Comparison of ENCODE assay signal across 7 cellular contexts in genomic region chr2:111219285-111219684, GRCh38.
DNase-seq lines count a peak whose midpoint lies in the region; ATAC-seq and TF ChIP-seq lines count a peak whose summit lies in the region.

No MANE protein-coding gene starts in this region.

- DNase-seq in OCI-LY7 (ENCODE audit: low spot score) (peak; percentile 15), progenitor cell of endocrine pancreas (ENCODE audit: low spot score, unreplicated experiment) (no peak), NCI-H187 treated with DMSO at 0.1 percent for 48 hours (lab: John Stamatoyannopoulos, UW) (no peak)
- DNase-seq in activated naive CD4-positive, alpha-beta T cell treated with anti-CD3 and anti-CD28 coated beads for 36 hours, result no peak
- DNase-seq in stimulated activated naive CD8-positive, alpha-beta T cell treated with anti-CD3 and anti-CD28 coated beads, Interleukin-15, amount 100 ng/mL, for 72 hours, result no peak

- CTCF ChIA-PET in OCI-LY7 (lab: Charles Lee; ENCODE audit: unreplicated experiment), result no interaction called here
- CTCF ChIA-PET in activated naive CD4-positive, alpha-beta T cell treated with anti-CD3 and anti-CD28 coated beads for 36 hours (lab: Charles Lee), result no interaction called here

- H4K20me1 ChIP-seq in OCI-LY7 (ENCODE audit: insufficient read depth, low read length), result no peaks in the 10 kb centered on the region

- H3K27ac ChIP-seq in OCI-LY7 (ENCODE audit: low read depth, low read length, poor library complexity, severe bottlenecking), result no peak overlapping the region

- peaks cover 3% of the 10 kb centered on the region for H3K36me3 Mint-ChIP-seq in progenitor cell of endocrine pancreas (ENCODE audit: insufficient read depth)
- H3K36me3 Mint-ChIP-seq in activated naive CD4-positive, alpha-beta T cell treated with anti-CD3 and anti-CD28 coated beads for 36 hours (ENCODE audit: low read depth), result peaks cover 10% of the 10 kb centered on the region

- H3K4me2 ChIP-seq in OCI-LY7 (ENCODE audit: low read length), result peak overlapping the region; percentile 38; the same call in 1 of the 2 replicates

- no peaks in the 10 kb centered on the region for H3K79me2 ChIP-seq in OCI-LY7 (ENCODE audit: insufficient read depth, low read depth, low read length)

- no TSS peak for BruUV-seq in OCI-LY7 (replicated peaks; lab: Mats Ljungman, UMichigan)

- H3K36me3 ChIP-seq in OCI-LY7 (ENCODE audit: insufficient read depth, low read length), result no peaks in the 10 kb centered on the region

- H3K4me3 ChIP-seq in OCI-LY7 (ENCODE audit: low read depth, low read length, poor library complexity, severe bottlenecking), result no peak overlapping the region

- peaks cover 4% of the 10 kb centered on the region for H3K27me3 Mint-ChIP-seq in progenitor cell of endocrine pancreas
- H3K27me3 Mint-ChIP-seq in activated naive CD4-positive, alpha-beta T cell treated with anti-CD3 and anti-CD28 coated beads for 36 hours (ENCODE audit: low read depth), result peaks cover 27% of the 10 kb centered on the region
- H3K27me3 Mint-ChIP-seq in stimulated activated naive CD8-positive, alpha-beta T cell treated with anti-CD3 and anti-CD28 coated beads, Interleukin-15, amount 100 ng/mL, for 72 hours, result peaks cover 31% of the 10 kb centered on the region

- peaks cover 2% of the 10 kb centered on the region for H3K4me1 Mint-ChIP-seq in progenitor cell of endocrine pancreas (ENCODE audit: low read depth)
- H3K4me1 Mint-ChIP-seq in activated naive CD4-positive, alpha-beta T cell treated with anti-CD3 and anti-CD28 coated beads for 36 hours (ENCODE audit: low read depth), result no peaks in the 10 kb centered on the region
- no peaks in the 10 kb centered on the region for H3K4me1 Mint-ChIP-seq in stimulated activated naive CD8-positive, alpha-beta T cell treated with anti-CD3 and anti-CD28 coated beads, Interleukin-15, amount 100 ng/mL, for 72 hours

- POLR2A ChIA-PET in OCI-LY7 (lab: Charles Lee), result interaction anchor here (0.8 kb wide), 1 partner anchor 10 kb away, joined by 3 read pairs; no protein-coding TSS in a partner anchor

- H3K4me1 ChIP-seq in OCI-LY7 (ENCODE audit: insufficient read depth, low read length, poor library complexity, severe bottlenecking), result peaks cover 5% of the 10 kb centered on the region

- no peak for TF ChIP-seq CTCF in OCI-LY7 (conservative IDR thresholded peaks at IDR 0.05; ENCODE audit: low read length)
- TF ChIP-seq CTCF in progenitor cell of endocrine pancreas (IDR thresholded peaks at IDR 0.05; ENCODE audit: unreplicated experiment), result no peak

- ATAC-seq in GM19397 (IDR thresholded peaks at IDR 0.05; ENCODE audit: unreplicated experiment) (peak; percentile 78), HG03025 (IDR thresholded peaks at IDR 0.05; ENCODE audit: low FRiP score, unreplicated experiment) (peak; percentile 72)
- ATAC-seq in stimulated activated naive CD8-positive, alpha-beta T cell treated with anti-CD3 and anti-CD28 coated beads, Interleukin-15, amount 100 ng/mL, for 72 hours, result no peak

- no peaks in the 10 kb centered on the region for H3K9me2 ChIP-seq in OCI-LY7 (ENCODE audit: insufficient read depth, low read length)

- H3K4me3 Mint-ChIP-seq in progenitor cell of endocrine pancreas (ENCODE audit: low read depth), result no peak overlapping the region
- H3K4me3 Mint-ChIP-seq in activated naive CD4-positive, alpha-beta T cell treated with anti-CD3 and anti-CD28 coated beads for 36 hours, result no peak overlapping the region
- H3K4me3 Mint-ChIP-seq in stimulated activated naive CD8-positive, alpha-beta T cell treated with anti-CD3 and anti-CD28 coated beads, Interleukin-15, amount 100 ng/mL, for 72 hours, result no peak overlapping the region

- peaks cover 17% of the 10 kb centered on the region for H3K9me3 Mint-ChIP-seq in progenitor cell of endocrine pancreas (ENCODE audit: low read depth)
- H3K9me3 Mint-ChIP-seq in activated naive CD4-positive, alpha-beta T cell treated with anti-CD3 and anti-CD28 coated beads for 36 hours, result peaks cover 11% of the 10 kb centered on the region
- peaks cover 19% of the 10 kb centered on the region in 2 donors for H3K9me3 Mint-ChIP-seq in stimulated activated naive CD8-positive, alpha-beta T cell treated with anti-CD3 and anti-CD28 coated beads, Interleukin-15, amount 100 ng/mL, for 72 hours

- intact Hi-C loops in OCI-LY7 (cut with micrococcal nuclease; ENCODE audit: unreplicated experiment), result no loop called here
- intact Hi-C loops in activated naive CD4-positive, alpha-beta T cell treated with anti-CD3 and anti-CD28 coated beads for 36 hours (cut with micrococcal nuclease), result no loop called here

- H3K27ac Mint-ChIP-seq in progenitor cell of endocrine pancreas, result peak overlapping the region; percentile 59
- H3K27ac Mint-ChIP-seq in activated naive CD4-positive, alpha-beta T cell treated with anti-CD3 and anti-CD28 coated beads for 36 hours, result no peak overlapping the region
- H3K27ac Mint-ChIP-seq in stimulated activated naive CD8-positive, alpha-beta T cell treated with anti-CD3 and anti-CD28 coated beads, Interleukin-15, amount 100 ng/mL, for 72 hours, result no peak overlapping the region

- H2AFZ ChIP-seq in OCI-LY7 (ENCODE audit: low read length), result no peak overlapping the region; the same call in 1 of the 2 replicates

- peaks cover 3% of the 10 kb centered on the region; the same call in 1 of the 2 replicates for H3K9me3 ChIP-seq in OCI-LY7 (ENCODE audit: low read length)
